In genomic region chr16:1189455-1189854, GRCh38 we compare ENCODE assay signal across 10 cellular contexts. TPM values are rescaled to one million over a fixed set of nuclear protein-coding genes. Genes with fewer than 3 reads are reported as not detected.
"Had no signal": no experiment of that assay in that cellular context is flagged by ENCODE, and none has a peak within 500 bp of the region (broad histone marks: within the 10 kb centered on the region; RNA-seq: fewer than 3 reads in every experiment).

No MANE protein-coding gene starts in this region.

- H3K27ac Mint-ChIP-seq: GM23338, H9, HFFc6 had no signal

- H3K9ac ChIP-seq: KMS-11 had no signal

- DNase-seq: HCEC 1CT, HFFc6 had no signal

- H3K4me3 Mint-ChIP-seq: GM23338, H9, HFFc6 had no signal

- H3K4me2 ChIP-seq: GM23338, KMS-11 had no signal

- H3K27ac ChIP-seq: KMS-11 had no signal

- H3K9me3 Mint-ChIP-seq: GM23338, H9, HFFc6 had no signal

- FAIRE-seq: H1, H54, HTR-8/SVneo had no signal

- H3K4me3 ChIP-seq: GM23338 had no signal

RNA-seq across cellular contexts. Expression of gene TPSG1, which starts 35.6 kb away (rescaled TPM):
- total RNA-seq: GM23338, H1, H9, IMR-90 had no signal

RNA-seq across cellular contexts. Expression of gene TPSB2, which starts 40.5 kb away (rescaled TPM):
- total RNA-seq: GM23338, H1, H9, HFFc6, HT-29, IMR-90 had no signal

RNA-seq across cellular contexts. Expression of gene TPSAB1, which starts 51.0 kb away (rescaled TPM):
- total RNA-seq: GM23338, H1, H9, HFFc6, HT-29, IMR-90 had no signal
